ENCODE assay signal across 9 cellular contexts in the genomic region with DNA sequence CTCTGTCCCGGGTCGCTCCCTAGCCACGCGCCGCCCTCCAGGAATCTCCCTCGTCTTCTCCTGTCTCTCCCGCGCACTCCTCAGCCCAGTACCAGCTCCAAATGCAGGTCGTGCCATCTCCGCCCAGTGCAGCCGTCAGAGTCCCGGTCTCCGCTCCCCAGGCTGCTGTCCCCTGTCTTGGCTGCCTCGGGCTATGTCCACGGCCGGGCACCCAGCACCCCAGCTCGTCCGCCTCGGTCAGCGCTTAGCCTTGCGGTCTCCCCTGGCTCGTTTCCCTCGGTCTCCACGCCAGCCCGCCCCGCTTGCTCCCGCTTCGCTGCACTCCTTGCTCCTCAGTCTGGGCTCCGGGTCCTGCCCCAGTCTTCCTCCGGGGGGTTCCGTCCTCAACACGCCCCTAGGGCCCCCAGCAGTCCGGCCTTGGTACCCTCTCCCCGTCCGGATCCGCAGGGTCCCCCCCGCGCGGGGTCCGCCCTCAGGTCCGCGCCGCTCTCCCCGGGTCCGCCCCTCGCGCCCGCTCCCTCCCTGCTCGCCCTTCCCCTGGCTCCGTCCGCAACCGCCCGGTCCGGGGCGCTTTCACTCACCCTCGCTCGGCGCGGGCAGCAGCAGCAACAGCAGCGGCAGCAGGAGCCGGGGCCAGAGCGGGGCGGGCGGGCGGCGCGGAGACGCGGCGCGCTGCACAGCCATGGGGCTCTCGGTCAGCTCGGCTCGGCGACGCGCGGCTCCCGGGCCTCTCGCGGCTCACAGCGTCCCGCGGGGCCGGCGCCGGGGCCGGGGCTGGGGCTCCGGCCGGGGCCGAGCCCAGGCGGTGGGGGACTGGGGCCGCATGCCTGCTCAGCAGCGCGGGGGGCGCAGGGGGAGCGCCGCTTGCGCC. TPM values are rescaled to one million over a fixed set of nuclear protein-coding genes. Genes with fewer than 3 reads are reported as not detected.
A peak's percentile ranks its signal among the peaks of the same experiment; 100 is the strongest.
DNase-seq lines count a peak whose midpoint lies in the region; ATAC-seq, FAIRE-seq and TF ChIP-seq lines count a peak whose summit lies in the region.
"Had no signal": no experiment of that assay in that cellular context is flagged by ENCODE, and none has a peak within 500 bp of the region (broad histone marks: within the 10 kb centered on the region; RNA-seq: fewer than 3 reads in every experiment).

No MANE protein-coding gene starts in this region.

- no peaks in the 10 kb centered on the region for H3K36me3 ChIP-seq in HUES48 (ENCODE audit: control insufficient read depth, insufficient read depth, low read length)
- H3K36me3 ChIP-seq in GM12878 (ENCODE audit: control insufficient read depth in 2 of 2, insufficient read depth in 2 of 2, low read length in 1 of 2): no peaks in the 10 kb centered on the region
- H3K36me3 ChIP-seq in smooth muscle cell (ENCODE audit: low read depth): no peaks in the 10 kb centered on the region

- peak; percentile 48 for ATAC-seq in GM12878
- no peak for ATAC-seq in HG03439 (IDR thresholded peaks at IDR 0.05; ENCODE audit: unreplicated experiment)

- H3K79me2 ChIP-seq in GM12878 (ENCODE audit: control insufficient read depth, insufficient read depth, low read length) (no peaks in the 10 kb centered on the region), smooth muscle cell (ENCODE audit: low read depth) (no peaks in the 10 kb centered on the region)

- no peaks in the 10 kb centered on the region for H3K9me3 ChIP-seq in HUES48 (ENCODE audit: control insufficient read depth, insufficient read depth, low read length)
- H3K9me3 ChIP-seq in GM12878 (replicated peaks; ENCODE audit: control insufficient read depth, insufficient read depth, low read length): no peaks in the 10 kb centered on the region
- H3K9me3 ChIP-seq in smooth muscle cell (replicated peaks; ENCODE audit: low read depth): no peaks in the 10 kb centered on the region

- CTCF ChIA-PET in GM12878 (lab: Yijun Ruan, JAX): interaction anchor here (0.8 to 1.7 kb wide), 2 partner anchors 8 to 57 kb away, joined by 3 to 5 read pairs; no protein-coding TSS in a partner anchor

- peaks cover 15% of the 10 kb centered on the region for H3F3A ChIP-seq in smooth muscle cell (ENCODE audit: low read depth)

- H2AFZ ChIP-seq in GM12878 (ENCODE audit: control insufficient read depth, low read depth, low read length) (no peak overlapping the region), smooth muscle cell (ENCODE audit: low read depth) (peak overlapping the region; percentile 92)

- peak overlapping the region; percentile 49; the same call in 1 of the 2 replicates for H3K4me2 ChIP-seq in GM12878 (ENCODE audit: control insufficient read depth, insufficient read depth)
- H3K4me2 ChIP-seq in smooth muscle cell: peak overlapping the region; percentile 100

- no peak for TF ChIP-seq EP300 in GM12878 (IDR thresholded peaks at IDR 0.05; ENCODE audit: borderline replicate concordance in 1 of 2, control insufficient read depth in 1 of 2, low read depth in 2 of 2, low read length in 2 of 2)

- peak overlapping the region; percentile 56 for H3K27ac ChIP-seq in HUES48 (ENCODE audit: low read depth, low read length)
- no peak overlapping the region for H3K27ac ChIP-seq in GM12878 (ENCODE audit: control insufficient read depth, insufficient read depth)
- no peak overlapping the region for H3K27ac ChIP-seq in smooth muscle cell (ENCODE audit: low read depth)

- H3K36me3 Mint-ChIP-seq in immature natural killer cell: no peaks in the 10 kb centered on the region

- peak overlapping the region; percentile 22 to 80 (median 72) for H3K4me3 Mint-ChIP-seq in immature natural killer cell

- no peaks in the 10 kb centered on the region for H3K9me3 Mint-ChIP-seq in immature natural killer cell

- H3K27me3 Mint-ChIP-seq in immature natural killer cell (ENCODE audit: low read depth in 3 of 3): peaks cover 12 to 39% (median 17%) of the 10 kb centered on the region in 3 donors

- WGBS in GM12878 (ENCODE audit: insufficient coverage, insufficient replicate concordance, low lambda C conversion rate, missing lambda C conversion rate): 9% methylated on average over 61 of the region's 99 CpGs
- WGBS in smooth muscle cell (ENCODE audit: low lambda C conversion rate): 2% methylated on average over 55 of the region's 99 CpGs

- TF ChIP-seq POLR2A in GM12878 (IDR thresholded peaks at IDR 0.05; ENCODE audit: low read depth, low read length): no peak

- H4K20me1 ChIP-seq in GM12878 (ENCODE audit: control insufficient read depth, insufficient read depth) (no peaks in the 10 kb centered on the region), smooth muscle cell (ENCODE audit: low read depth) (no peaks in the 10 kb centered on the region)

- DNase-seq in AG20443 (ENCODE audit: low spot score) (peak; percentile 76), GM12878 (ENCODE audit: low read depth, low spot score) (no peak), immature natural killer cell (no peak), smooth muscle cell (lab: John Stamatoyannopoulos, UW; ENCODE audit: unreplicated experiment) (no peak), T1000 (lab: John Stamatoyannopoulos, UW) (no peak), NCI-H510A (lab: John Stamatoyannopoulos, UW) (no peak)

- peaks cover 19% of the 10 kb centered on the region for H3K4me1 ChIP-seq in HUES48 (ENCODE audit: control insufficient read depth, insufficient read depth, low read length)
- no peaks in the 10 kb centered on the region for H3K4me1 ChIP-seq in GM12878 (ENCODE audit: control insufficient read depth, insufficient read depth, low read length)
- H3K4me1 ChIP-seq in smooth muscle cell (ENCODE audit: low read depth): peaks cover 31% of the 10 kb centered on the region

- TF ChIP-seq CTCF in GM12878 (IDR thresholded peaks at IDR 0.05 in 2 of 3, conservative IDR thresholded peaks at IDR 0.05 in 1 of 3; ENCODE audit: control insufficient read depth in 2 of 3, extremely low read depth in 1 of 3, insufficient read depth in 1 of 3, low read depth in 3 of 3, low read length in 3 of 3) (no peak), smooth muscle cell (IDR thresholded peaks at IDR 0.05; ENCODE audit: borderline replicate concordance, insufficient read depth, poor library complexity, severe bottlenecking) (no peak)

- no peak overlapping the region for H3K27ac Mint-ChIP-seq in immature natural killer cell

- H3K4me3 ChIP-seq in HUES48 (ENCODE audit: low read depth, low read length): peak overlapping the region; percentile 88
- no peak overlapping the region for H3K4me3 ChIP-seq in GM12878
- H3K4me3 ChIP-seq in smooth muscle cell: peak overlapping the region; percentile 85

- peaks cover 23% of the 10 kb centered on the region in 2 donors for H3K4me1 Mint-ChIP-seq in immature natural killer cell

- H3K27me3 ChIP-seq in HUES48 (ENCODE audit: control insufficient read depth, insufficient read depth, low read length) (peaks cover 46% of the 10 kb centered on the region), GM12878 (replicated peaks in 1 of 2; ENCODE audit: control insufficient read depth in 2 of 2, insufficient read depth in 2 of 2, low read length in 1 of 2) (peaks cover 20 to 32% of the 10 kb centered on the region in 2 experiments), smooth muscle cell (ENCODE audit: low read depth) (no peaks in the 10 kb centered on the region)

- intact Hi-C loops in GM12878 (cut with micrococcal nuclease; ENCODE audit: unreplicated experiment): no loop called here

- no peak for TF ChIP-seq RAD21 in GM12878 (IDR thresholded peaks at IDR 0.05; ENCODE audit: insufficient read depth, low read depth, low read length)

- H3K9ac ChIP-seq in HUES48 (ENCODE audit: low read depth, low read length) (peak overlapping the region; percentile 34; the same call in 1 of the 2 replicates), GM12878 (ENCODE audit: control insufficient read depth, insufficient read depth, low read length) (no peak overlapping the region), smooth muscle cell (ENCODE audit: low read depth) (no peak overlapping the region)

- in situ Hi-C loops in GM12878 (cut with MboI): no loop called here

- FAIRE-seq in GM12878 (lab: Jason Lieb, UNC): no peak
- FAIRE-seq: islet of Langerhans had no signal

- no TSS peak for BruUV-seq in GM12878 (replicated peaks; lab: Mats Ljungman, UMichigan)

- SMC1A ChIA-PET in GM12878 (lab: Charles Lee; ENCODE audit: uncharacterized antibody, unreplicated experiment): no interaction called here

- POLR2A ChIA-PET in GM12878 (lab: Charles Lee): no interaction called here

- RAD21 ChIA-PET in GM12878 (lab: Charles Lee; ENCODE audit: unreplicated experiment): no interaction called here

RNA-seq across cellular contexts. Expression of a gene that starts 0.5 kb away (rescaled TPM):
- total RNA-seq in GM12878 (2013; cell fraction: nucleolus; rRNA removed): not detected in 2 replicates
- total RNA-seq in GM12878 (2014; rRNA removed) (not detected in 2 replicates), GM12878 (2014; rRNA removed; fragmentation: Illumina TruSeq; extraction: Trizol) (not detected in 2 replicates), GM12878 (2021) (0.10 and 0.13 TPM in 2 replicates), smooth muscle cell (2.6 and 3.2 TPM in 2 replicates)
- not detected for polyA plus RNA-seq in GM12878 (2011; ENCODE audit: low read depth)
- polyA plus RNA-seq in GM12878 (2011; rRNA removed) (not detected in 2 replicates), GM12878 (2014; fragmentation: Illumina TruSeq; extraction: Trizol) (not detected in 2 replicates), GM12878 (2014; fragmentation: Nextera tagmentation; extraction: Ambion mirVana) (not detected), GM12878 (2014; rRNA removed) (not detected in 2 replicates), GM12878 (2016; fragmentation: Nextera tagmentation; extraction: Ambion mirVana) (under 1 TPM; 0.15 to 0.20 TPM), immature natural killer cell (not detected), smooth muscle cell (5.9 and 8.5 TPM in 2 replicates)
- not detected in 2 replicates for polyA plus RNA-seq in GM12878 (2011; cell fraction: cytosol; rRNA removed)
- not detected in 2 replicates for polyA plus RNA-seq in GM12878 (2011; cell fraction: nucleus; rRNA removed)
- not detected in 2 replicates for polyA plus RNA-seq in GM12878 (2012)
- not detected in 2 replicates for polyA minus RNA-seq in GM12878 (2011; rRNA and poly(A)+ RNA removed)
- not detected in 2 replicates for polyA minus RNA-seq in GM12878 (2011; cell fraction: cytosol; rRNA and poly(A)+ RNA removed)
- polyA minus RNA-seq in GM12878 (2011; cell fraction: nucleus; rRNA and poly(A)+ RNA removed): not detected in 2 replicates

RNA-seq across cellular contexts. Expression of a gene that starts 45.4 kb away (rescaled TPM):
- 10.0 and 14.3 TPM in 2 replicates for total RNA-seq in GM12878 (2013; cell fraction: nucleolus; rRNA removed)
- 0.05 and 0.06 TPM in 2 replicates for total RNA-seq in GM12878 (2014; rRNA removed)
- 0.04 and 0.09 TPM in 2 replicates for total RNA-seq in GM12878 (2014; rRNA removed; fragmentation: Illumina TruSeq; extraction: Trizol)
- 0.21 and 0.74 TPM in 2 replicates for total RNA-seq in GM12878 (2021)
- polyA plus RNA-seq in GM12878 (2011; ENCODE audit: low read depth): 0.16 TPM
- 0.18 and 0.27 TPM in 2 replicates for polyA plus RNA-seq in GM12878 (2011; rRNA removed)
- polyA plus RNA-seq in GM12878 (2011; cell fraction: cytosol; rRNA removed): 0.19 and 0.22 TPM in 2 replicates
- polyA plus RNA-seq in GM12878 (2011; cell fraction: nucleus; rRNA removed): 1.8 and 2.2 TPM in 2 replicates
- 0.37 and 0.55 TPM in 2 replicates for polyA plus RNA-seq in GM12878 (2012)
- polyA plus RNA-seq in GM12878 (2014; fragmentation: Illumina TruSeq; extraction: Trizol): 0.18 and 0.29 TPM in 2 replicates
- polyA plus RNA-seq in GM12878 (2014; fragmentation: Nextera tagmentation; extraction: Ambion mirVana): under 1 TPM; 0.08 to 0.16 TPM
- 0.24 and 0.41 TPM in 2 replicates for polyA plus RNA-seq in GM12878 (2014; rRNA removed)
- polyA plus RNA-seq in GM12878 (2016; fragmentation: Nextera tagmentation; extraction: Ambion mirVana): under 1 TPM; 0.06 to 0.17 TPM
- polyA minus RNA-seq in GM12878 (2011; rRNA and poly(A)+ RNA removed): 0.15 and 1.8 TPM in 2 replicates
- not detected in 2 replicates for polyA minus RNA-seq in GM12878 (2011; cell fraction: cytosol; rRNA and poly(A)+ RNA removed)
- 0.97 and 1.1 TPM in 2 replicates for polyA minus RNA-seq in GM12878 (2011; cell fraction: nucleus; rRNA and poly(A)+ RNA removed)
- under 1 TPM in 2 of 3 donors, not detected in 1; 0.18 to 0.25 TPM for polyA plus RNA-seq in immature natural killer cell
- total RNA-seq in smooth muscle cell: 20.0 and 20.5 TPM in 2 replicates
- polyA plus RNA-seq in smooth muscle cell: 24.2 and 25.2 TPM in 2 replicates
